Comparison of ENCODE assay signal across 27 cellular contexts in genomic region chr4:183124865-183125264, GRCh38.
"Had no signal": no experiment of that assay in that cellular context is flagged by ENCODE, and none has a peak within 500 bp of the region (broad histone marks: within the 10 kb centered on the region; RNA-seq: fewer than 3 reads in every experiment).

No MANE protein-coding gene starts in this region.

- H3K4me1 ChIP-seq: colonic mucosa, lower lobe of right lung, neural progenitor cell, upper lobe of right lung, vagina had no signal

- H3K27ac ChIP-seq: colonic mucosa, esophagus squamous epithelium, lower lobe of right lung, neural progenitor cell, psoas muscle, testis, tibial nerve, upper lobe of right lung, vagina had no signal

- H2AFZ ChIP-seq: neural progenitor cell had no signal

- DNase-seq: colonic mucosa; effector CD8-positive, alpha-beta T cell; endodermal cell; esophagus squamous epithelium; hypothalamus; immature natural killer cell; islet precursor cell; left ventricle myocardium superior; lower lobe of right lung; mucosa of descending colon; naive B cell; nucleus accumbens; psoas muscle; sigmoid colon; stimulated activated CD4-positive, alpha-beta T cell treated with anti-CD3 and anti-CD28 coated beads, Interleukin-2, amount 100 ng/mL, for 24 hours; stimulated activated CD4-positive, alpha-beta T cell treated with anti-CD3 and anti-CD28 coated beads, Interleukin-4, amount 100 ng/mL, for 24 hours; stimulated activated naive CD8-positive, alpha-beta T cell treated with anti-CD3 and anti-CD28 coated beads, Interleukin-15, Interleukin-2, amounts not matched to agents 100 U/mL and 50 U/mL, for 24 hours; substantia nigra; testis; upper lobe of right lung had no signal

- H3K27me3 Mint-ChIP-seq: dendritic cell treated with granulocyte-macrophage colony-stimulating factor and Interleukin-4, amounts not matched to agents 40 ng/mL and 50 ng/mL, for 4 days had no signal

- H3K9me3 Mint-ChIP-seq: dendritic cell treated with granulocyte-macrophage colony-stimulating factor and Interleukin-4, amounts not matched to agents 40 ng/mL and 50 ng/mL, for 4 days; endodermal cell; immature natural killer cell; naive B cell; natural killer cell treated with Interleukin-12 subunit alpha and Interleukin-12 subunit beta and Interleukin-15 and Interleukin-18, amount 100 ng/mL, for 72 hours; neural progenitor cell; stimulated activated effector memory CD8-positive, alpha-beta T cell treated with anti-CD3 and anti-CD28 coated beads, Interleukin-12 subunit alpha, Interleukin-12 subunit beta, amount 100 ng/mL, for 72 hours had no signal

- H3K9ac ChIP-seq: neural progenitor cell had no signal

- H3K4me1 Mint-ChIP-seq: naive B cell; neural progenitor cell; stimulated activated effector memory CD8-positive, alpha-beta T cell treated with anti-CD3 and anti-CD28 coated beads, Interleukin-12 subunit alpha, Interleukin-12 subunit beta, amount 100 ng/mL, for 72 hours had no signal

- H3K9me3 ChIP-seq: colonic mucosa, esophagus squamous epithelium, lower lobe of right lung, mucosa of descending colon, psoas muscle, sigmoid colon, testis, tibial nerve, upper lobe of right lung, vagina had no signal

- H3K27ac Mint-ChIP-seq: dendritic cell treated with granulocyte-macrophage colony-stimulating factor and Interleukin-4, amounts not matched to agents 40 ng/mL and 50 ng/mL, for 4 days; endodermal cell; immature natural killer cell; naive B cell; natural killer cell treated with Interleukin-12 subunit alpha and Interleukin-12 subunit beta and Interleukin-15 and Interleukin-18, amount 100 ng/mL, for 72 hours; neural progenitor cell; stimulated activated effector memory CD8-positive, alpha-beta T cell treated with anti-CD3 and anti-CD28 coated beads, Interleukin-12 subunit alpha, Interleukin-12 subunit beta, amount 100 ng/mL, for 72 hours had no signal

- H3K4me2 ChIP-seq: neural progenitor cell had no signal

- H3K36me3 Mint-ChIP-seq: immature natural killer cell; naive B cell; natural killer cell treated with Interleukin-12 subunit alpha and Interleukin-12 subunit beta and Interleukin-15 and Interleukin-18, amount 100 ng/mL, for 72 hours; neural progenitor cell; stimulated activated effector memory CD8-positive, alpha-beta T cell treated with anti-CD3 and anti-CD28 coated beads, Interleukin-12 subunit alpha, Interleukin-12 subunit beta, amount 100 ng/mL, for 72 hours had no signal

- H3K4me3 ChIP-seq: colonic mucosa, esophagus squamous epithelium, lower lobe of right lung, mucosa of descending colon, neural progenitor cell, psoas muscle, sigmoid colon, testis, tibial nerve, upper lobe of right lung, vagina had no signal

- ATAC-seq: left ventricle myocardium superior; lower lobe of right lung; mucosa of descending colon; natural killer cell treated with Interleukin-12 subunit alpha and Interleukin-12 subunit beta and Interleukin-15 and Interleukin-18, amount 100 ng/mL, for 72 hours; psoas muscle; right cardiac atrium; stimulated activated effector memory CD8-positive, alpha-beta T cell treated with anti-CD3 and anti-CD28 coated beads, Interleukin-12 subunit alpha, Interleukin-12 subunit beta, amount 100 ng/mL, for 72 hours; stimulated activated naive CD8-positive, alpha-beta T cell treated with anti-CD3 and anti-CD28 coated beads, Interleukin-15, Interleukin-2, amounts not matched to agents 100 U/mL and 50 U/mL, for 24 hours; upper lobe of right lung had no signal

- H3K36me3 ChIP-seq: colonic mucosa, esophagus squamous epithelium, lower lobe of right lung, neural progenitor cell, sigmoid colon, tibial nerve, upper lobe of right lung, vagina had no signal

- H3K4me3 Mint-ChIP-seq: dendritic cell treated with granulocyte-macrophage colony-stimulating factor and Interleukin-4, amounts not matched to agents 40 ng/mL and 50 ng/mL, for 4 days; endodermal cell; immature natural killer cell; natural killer cell treated with Interleukin-12 subunit alpha and Interleukin-12 subunit beta and Interleukin-15 and Interleukin-18, amount 100 ng/mL, for 72 hours; neural progenitor cell; stimulated activated effector memory CD8-positive, alpha-beta T cell treated with anti-CD3 and anti-CD28 coated beads, Interleukin-12 subunit alpha, Interleukin-12 subunit beta, amount 100 ng/mL, for 72 hours had no signal

- H3K27me3 ChIP-seq: colonic mucosa, esophagus squamous epithelium, neural progenitor cell, sigmoid colon, testis, tibial nerve, upper lobe of right lung, vagina had no signal
